ENCODE assay signal across 8 cellular contexts in the genomic region with DNA sequence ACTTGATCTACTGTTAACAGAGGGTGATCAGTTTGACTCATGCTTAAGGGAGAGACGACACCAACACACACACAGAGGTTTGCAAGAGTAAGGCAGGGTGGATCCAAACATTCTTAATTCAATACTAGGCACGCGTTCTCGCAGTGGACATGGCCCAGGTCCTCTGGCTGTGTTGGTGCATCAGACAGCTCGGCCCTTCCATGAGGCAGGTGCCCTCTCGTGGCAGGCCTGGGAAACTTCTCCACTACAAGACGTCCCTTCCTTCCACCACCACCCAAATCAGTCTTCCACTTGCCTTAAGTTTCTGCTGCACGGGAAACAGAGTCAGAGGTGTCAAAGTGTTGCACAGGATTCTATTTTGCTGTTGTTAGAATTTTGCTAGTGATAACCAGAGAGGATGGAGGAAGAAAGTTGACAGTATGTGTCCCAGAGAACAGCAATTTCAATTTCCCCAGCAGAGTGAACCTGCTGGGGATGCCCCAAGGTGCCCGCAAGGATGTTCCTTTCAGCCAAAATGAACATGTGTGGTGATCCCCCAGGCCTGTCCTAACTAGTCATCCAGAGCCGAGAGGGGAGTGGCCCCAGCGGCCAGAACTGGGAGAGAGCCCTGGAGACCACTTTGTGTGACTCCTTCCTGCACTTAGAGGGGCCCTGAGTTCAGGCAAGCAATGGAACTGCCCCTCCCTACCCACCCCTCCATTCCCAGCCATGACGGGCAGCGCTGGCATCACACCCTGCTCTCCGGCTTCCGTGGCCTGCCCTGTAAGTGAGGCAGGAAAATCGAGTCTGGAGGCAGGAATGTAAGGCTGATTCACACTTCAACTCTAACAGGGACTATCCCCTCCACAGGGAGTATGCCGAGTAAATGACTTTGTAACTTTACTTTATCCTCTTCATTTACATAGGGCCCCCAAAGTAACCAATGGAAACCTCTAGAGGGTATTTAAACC. TPM values are rescaled to one million over a fixed set of nuclear protein-coding genes. Genes with fewer than 3 reads are reported as not detected.
DNase-seq lines count a peak whose midpoint lies in the region; ATAC-seq and TF ChIP-seq lines count a peak whose summit lies in the region.

No MANE protein-coding gene starts in this region.

- TF ChIP-seq POLR2A in lower leg skin (IDR thresholded peaks at IDR 0.05): no peak

- H3K27ac ChIP-seq in CD4-positive, alpha-beta memory T cell (ENCODE audit: low read depth, low read length): no peak overlapping the region

- peaks cover 0 to 9% (median 6%) of the 10 kb centered on the region in 4 donors for H3K4me1 Mint-ChIP-seq in CD4-positive, alpha-beta memory T cell

- peaks cover 20 to 48% of the 10 kb centered on the region in 2 donors for H3K36me3 Mint-ChIP-seq in CD4-positive, alpha-beta memory T cell

- H3K36me3 ChIP-seq in CD4-positive, alpha-beta memory T cell (ENCODE audit: insufficient read depth, low read length): peaks cover 16% of the 10 kb centered on the region

- no peaks in the 10 kb centered on the region for H3K27me3 Mint-ChIP-seq in CD4-positive, alpha-beta memory T cell

- POLR2A ChIA-PET in CD4-positive, alpha-beta memory T cell (lab: Charles Lee; ENCODE audit: partially characterized antibody): interaction anchor here (2.2 kb wide), 1 partner anchor 178 kb away, joined by 10 read pairs; no protein-coding TSS in a partner anchor

- H3K9me3 Mint-ChIP-seq in CD4-positive, alpha-beta memory T cell: peaks cover 0 to 5% (median 0%) of the 10 kb centered on the region in 8 donors

- WGBS in lower leg skin, 2 donors: 27 to 30% methylated on average over 17 of the region's 17 CpGs

- no peaks in the 10 kb centered on the region for H3K4me1 ChIP-seq in CD4-positive, alpha-beta memory T cell (ENCODE audit: insufficient read depth, low read length)

- no peaks in the 10 kb centered on the region for H3K9me3 ChIP-seq in CD4-positive, alpha-beta memory T cell (ENCODE audit: control insufficient read depth in 1 of 2, low read length in 2 of 2)

- DNase-seq in CD4-positive, alpha-beta memory T cell: peak; percentile 37 to 52 (median 46)
- DNase-seq in NCI-H1930 (lab: John Stamatoyannopoulos, UW): peak; percentile 4 to 22
- DNase-seq in activated CD4-positive, alpha-beta T cell treated with anti-CD3 and anti-CD28 coated beads for 4 hours: peak; percentile 44 to 55
- peak; percentile 65 for DNase-seq in dedifferentiated amniotic fluid mesenchymal stem cell (ENCODE audit: extremely low spot score)
- DNase-seq in lower leg skin (ENCODE audit: low spot score in 2 of 2): peak; percentile 76 to 94
- DNase-seq in stimulated activated CD8-positive, alpha-beta memory T cell treated with anti-CD3 and anti-CD28 coated beads, Interleukin-12 subunit alpha, Interleukin-12 subunit beta, amount 100 ng/mL, for 24 hours (ENCODE audit: extremely low read depth): peak; percentile 12
- DNase-seq in T1000 (lab: John Stamatoyannopoulos, UW): no peak

- peak in 1 of 3 donors; percentile 83 for TF ChIP-seq CTCF in lower leg skin (IDR thresholded peaks at IDR 0.05)

- peak; percentile 63 for ATAC-seq in GM19455 (IDR thresholded peaks at IDR 0.05; ENCODE audit: unreplicated experiment)

- no peak overlapping the region for H3K4me3 Mint-ChIP-seq in CD4-positive, alpha-beta memory T cell

- CTCF ChIA-PET in CD4-positive, alpha-beta memory T cell (lab: Charles Lee; ENCODE audit: partially characterized antibody): interaction anchor here (0.8 to 7.2 kb wide), 2 partner anchors 168 to 177 kb away, joined by 4 to 168 read pairs; no protein-coding TSS in a partner anchor

- H3K4me3 ChIP-seq in CD4-positive, alpha-beta memory T cell (ENCODE audit: low read length in 2 of 2): no peak overlapping the region
- H3K4me3 ChIP-seq in lower leg skin (ENCODE audit: low read depth, poor library complexity, severe bottlenecking): no peak overlapping the region

- H3K27ac Mint-ChIP-seq in CD4-positive, alpha-beta memory T cell: peak overlapping the region in 5 of 7 donors; percentile 1 to 50 (median 39)

- no peaks in the 10 kb centered on the region for H3K27me3 ChIP-seq in CD4-positive, alpha-beta memory T cell (ENCODE audit: insufficient read depth, low read length)

- intact Hi-C loops in CD4-positive, alpha-beta memory T cell (cut with micrococcal nuclease): no loop called here
- intact Hi-C loops in lower leg skin (cut with DNase I; ENCODE audit: low total_unique reads): loop anchor here (5.0 kb wide), 1 partner anchor 179 kb away; no protein-coding TSS in a partner anchor

RNA-seq across cellular contexts. Expression of a gene that starts 34.8 kb away (rescaled TPM):
- total RNA-seq in CD4-positive, alpha-beta memory T cell: 10 to 100 TPM; 73.7 to 75.3 TPM
- polyA plus RNA-seq in CD4-positive, alpha-beta memory T cell: 10 to 100 TPM; 47.8 to 80.6 TPM
- total RNA-seq in lower leg skin: 10 to 100 TPM in 2 of 4 donors, 1 to 10 TPM in 2; 3.3 to 15.1 (median 9.1) TPM

RNA-seq across cellular contexts. Expression of a gene that starts 47.1 kb away (rescaled TPM):
- total RNA-seq in CD4-positive, alpha-beta memory T cell: not detected
- polyA plus RNA-seq in CD4-positive, alpha-beta memory T cell: not detected
- 10 to 100 TPM in 2 of 4 donors, 1 to 10 TPM in 2; 5.1 to 19.2 (median 12.1) TPM for total RNA-seq in lower leg skin

Comparison
In these comparisons a context has a peak if more than half of its experiments do, and no peak if none do; other contexts are left out.
1. RNA of a gene that starts 34.8 kb away (total RNA-seq): 73.7 to 75.3 TPM in CD4-positive, alpha-beta memory T cell; 3.3 to 15.1 TPM in lower leg skin; every median in the first group is over 4 times any median in the second.
2. RNA of a gene that starts 47.1 kb away (total RNA-seq): 5.1 to 19.2 TPM in lower leg skin; not detected in CD4-positive, alpha-beta memory T cell; every median in the first group is over 4 times any median in the second.